8 cellular contexts compared by ENCODE assay signal in the genomic region with DNA sequence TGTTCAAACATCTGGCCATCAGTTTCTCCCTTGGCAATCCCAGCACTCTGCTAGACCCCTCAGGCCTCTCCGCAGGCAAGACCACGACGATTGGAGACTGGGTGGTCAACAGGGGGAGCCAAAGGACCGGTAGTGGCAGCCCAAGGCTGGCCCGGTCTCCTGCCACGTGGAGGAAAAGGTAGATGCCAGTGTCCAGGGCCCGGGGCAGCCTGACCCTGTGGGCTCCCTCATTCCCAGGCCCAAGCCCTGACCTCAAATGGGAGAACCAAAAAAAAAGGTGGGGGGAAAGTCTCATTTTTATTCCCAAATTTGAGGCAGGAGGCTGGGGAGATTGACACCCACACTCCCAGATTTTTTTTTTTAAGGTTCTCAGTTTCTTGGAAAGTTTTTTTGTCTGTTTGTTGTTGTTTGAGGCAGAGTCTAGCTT. TPM values are rescaled to one million over a fixed set of nuclear protein-coding genes. Genes with fewer than 3 reads are reported as not detected.
DNase-seq lines count a peak whose midpoint lies in the region; ATAC-seq, FAIRE-seq and TF ChIP-seq lines count a peak whose summit lies in the region.

No MANE protein-coding gene starts in this region.

- H3K36me3 ChIP-seq in DND-41 (ENCODE audit: insufficient read depth, low read length) (no peaks in the 10 kb centered on the region), Karpas-422 (ENCODE audit: insufficient read depth, low read length) (no peaks in the 10 kb centered on the region), neuronal stem cell (replicated peaks in 1 of 2; ENCODE audit: control insufficient read depth in 2 of 2, insufficient read depth in 2 of 2, low read length in 2 of 2) (no peaks in the 10 kb centered on the region)

- peak; percentile 78 for DNase-seq in DND-41
- peak; percentile 86 for DNase-seq in Karpas-422
- DNase-seq in RCC 7860 (ENCODE audit: low spot score) = peak; percentile 77
- peak; percentile 85 to 87 for DNase-seq in activated T-cell treated with anti-CD3 and anti-CD28 coated beads, Interleukin-2, amount 50 U/mL, for 48 hours
- DNase-seq in fibroblast of mammary gland (ENCODE audit: low read depth) = peak; percentile 77
- DNase-seq in neuronal stem cell (ENCODE audit: low spot score) = peak; percentile 71
- peak in 42 of 49 donors; percentile 15 to 79 (median 58) for DNase-seq in substantia nigra (lab: John Stamatoyannopoulos, UW)

- H3K27me3 ChIP-seq in DND-41 (ENCODE audit: insufficient read depth, low read length, poor library complexity) = no peaks in the 10 kb centered on the region
- H3K27me3 ChIP-seq in Karpas-422 (ENCODE audit: low read length) = no peaks in the 10 kb centered on the region
- H3K27me3 ChIP-seq in neuronal stem cell (ENCODE audit: control insufficient read depth in 3 of 3, insufficient read depth in 3 of 3, low read depth in 1 of 3, low read length in 3 of 3) = peaks cover 0 to 17% (median 0%) of the 10 kb centered on the region in 3 experiments

- no peaks in the 10 kb centered on the region for H4K20me1 ChIP-seq in DND-41 (ENCODE audit: insufficient read depth, low read length)
- H4K20me1 ChIP-seq in Karpas-422 (ENCODE audit: insufficient read depth, low read depth, low read length) = no peaks in the 10 kb centered on the region

- ATAC-seq in DND-41 (ENCODE audit: insufficient read depth, low read depth) (peak; percentile 93), GM18858 (IDR thresholded peaks at IDR 0.05; ENCODE audit: unreplicated experiment) (no peak)

- H3K4me1 ChIP-seq in DND-41 (ENCODE audit: insufficient read depth, low read length) (peaks cover 5% of the 10 kb centered on the region; the same call in 1 of the 2 replicates), Karpas-422 (ENCODE audit: low read length) (no peaks in the 10 kb centered on the region), neuronal stem cell (ENCODE audit: control insufficient read depth in 2 of 2, insufficient read depth in 1 of 2, low read depth in 1 of 2, low read length in 2 of 2) (peaks cover 0 to 3% of the 10 kb centered on the region in 2 donors)

- H3K4ac ChIP-seq in neuronal stem cell (ENCODE audit: low read length) = no peak overlapping the region

- no peak overlapping the region for H2BK12ac ChIP-seq in neuronal stem cell (ENCODE audit: low read length)

- H2BK120ac ChIP-seq in neuronal stem cell (ENCODE audit: low read depth, low read length) = no peak overlapping the region

- peak overlapping the region; percentile 49 for H3K23ac ChIP-seq in neuronal stem cell (ENCODE audit: low read depth, low read length, poor library complexity)

- H3K79me2 ChIP-seq in DND-41 (ENCODE audit: insufficient read depth, low read length) (no peaks in the 10 kb centered on the region), Karpas-422 (ENCODE audit: low read length) (no peaks in the 10 kb centered on the region)

- H2AFZ ChIP-seq in DND-41 (ENCODE audit: low read depth, low read length) = peak overlapping the region; percentile 57
- no peak overlapping the region for H2AFZ ChIP-seq in Karpas-422 (ENCODE audit: low read length)
- H2AFZ ChIP-seq in neuronal stem cell (ENCODE audit: low read length) = peak overlapping the region; percentile 61

- H4K8ac ChIP-seq in neuronal stem cell (ENCODE audit: low read depth, low read length) = no peak overlapping the region

- H3K79me1 ChIP-seq in neuronal stem cell (ENCODE audit: low read depth, low read length) = no peaks in the 10 kb centered on the region

- H2BK15ac ChIP-seq in neuronal stem cell (ENCODE audit: low read length) = no peak overlapping the region

- H3K14ac ChIP-seq in neuronal stem cell (ENCODE audit: low read length) = no peak overlapping the region

- no peak overlapping the region for H2AK5ac ChIP-seq in neuronal stem cell (ENCODE audit: low read depth, low read length)

- no peak overlapping the region for H3K18ac ChIP-seq in neuronal stem cell (ENCODE audit: low read length)

- H4K91ac ChIP-seq in neuronal stem cell (ENCODE audit: low read depth, low read length, poor library complexity) = no peak overlapping the region

- H3K9me3 ChIP-seq in DND-41 (ENCODE audit: insufficient read depth, low read length, severe bottlenecking) (no peaks in the 10 kb centered on the region), Karpas-422 (ENCODE audit: low read length) (no peaks in the 10 kb centered on the region), neuronal stem cell (replicated peaks in 1 of 2; ENCODE audit: control insufficient read depth in 2 of 2, insufficient read depth in 1 of 2, low read depth in 1 of 2, low read length in 2 of 2) (no peaks in the 10 kb centered on the region)

- H3K4me2 ChIP-seq in DND-41 (ENCODE audit: insufficient read depth, low read length) = no peak overlapping the region
- H3K4me2 ChIP-seq in Karpas-422 (ENCODE audit: low read depth, low read length, poor library complexity, severe bottlenecking) = no peak overlapping the region
- no peak overlapping the region for H3K4me2 ChIP-seq in neuronal stem cell (ENCODE audit: insufficient read depth, low read length, poor library complexity, severe bottlenecking)

- FAIRE-seq in RCC 7860 (lab: Jason Lieb, UNC) = peak; percentile 4

- peak; percentile 97 for TF ChIP-seq CTCF in DND-41 (IDR thresholded peaks at IDR 0.05; ENCODE audit: borderline replicate concordance, extremely low read depth, low read length, poor library complexity, severe bottlenecking)
- peak; percentile 96 for TF ChIP-seq CTCF in fibroblast of mammary gland (conservative IDR thresholded peaks at IDR 0.05; ENCODE audit: control insufficient read depth, insufficient read depth, low read depth, low read length)

- no peak overlapping the region for H3K9ac ChIP-seq in DND-41 (ENCODE audit: low read depth, low read length)
- H3K9ac ChIP-seq in Karpas-422 (ENCODE audit: low read length) = no peak overlapping the region
- H3K9ac ChIP-seq in neuronal stem cell (ENCODE audit: low read depth, low read length, poor library complexity) = no peak overlapping the region

- H3K9me2 ChIP-seq in Karpas-422 (replicated peaks; ENCODE audit: insufficient read depth, low read length) = no peaks in the 10 kb centered on the region

- H3K4me3 ChIP-seq in DND-41 (ENCODE audit: low read depth in 1 of 2, low read length in 2 of 2) (no peak overlapping the region), Karpas-422 (ENCODE audit: low read length) (no peak overlapping the region), fibroblast of mammary gland (ENCODE audit: control insufficient read depth, low read depth, low read length) (no peak overlapping the region), neuronal stem cell (ENCODE audit: low read length in 2 of 2) (no peak overlapping the region)

- no CpG with 5 or more reads among the region's 7 CpGs for WGBS in neuronal stem cell (ENCODE audit: extremely low coverage in 2 of 2, insufficient read length in 2 of 2, insufficient replicate concordance in 1 of 2), 2 donors

- H3K27ac ChIP-seq in DND-41 (ENCODE audit: low read length) (no peak overlapping the region), Karpas-422 (ENCODE audit: low read length) (no peak overlapping the region), neuronal stem cell (replicated peaks; ENCODE audit: low read length) (no peak overlapping the region), substantia nigra (ENCODE audit: low read depth, low read length, poor library complexity, severe bottlenecking) (no peak overlapping the region)

- no peak overlapping the region for H2BK5ac ChIP-seq in neuronal stem cell (ENCODE audit: low read length)

RNA-seq across cellular contexts. Expression of gene S100A6, which starts 24.8 kb away (rescaled TPM):
- total RNA-seq in Karpas-422 (2014; rRNA removed; shearing (Covaris generic); ENCODE audit: low replicate concordance) = 26.8 and 43.3 TPM in 2 replicates
- 17.2 TPM for polyA plus RNA-seq in neuronal stem cell (2013, experiment 1 of 2)
- polyA plus RNA-seq in neuronal stem cell (2013, experiment 2 of 2) = 17.4 TPM

RNA-seq across cellular contexts. Expression of gene S100A5, which starts 29.7 kb away (rescaled TPM):
- total RNA-seq in Karpas-422 (2014; rRNA removed; shearing (Covaris generic); ENCODE audit: low replicate concordance) = not detected in 2 replicates
- polyA plus RNA-seq in neuronal stem cell (2013, experiment 1 of 2) = not detected
- polyA plus RNA-seq in neuronal stem cell (2013, experiment 2 of 2) = not detected

RNA-seq across cellular contexts. Expression of gene S100A4, which starts 34.6 kb away (rescaled TPM):
- total RNA-seq in Karpas-422 (2014; rRNA removed; shearing (Covaris generic); ENCODE audit: low replicate concordance) = 1.2 TPM in 1 of 2 replicates, not detected in the other
- polyA plus RNA-seq in neuronal stem cell (2013, experiment 1 of 2) = 51.2 TPM
- polyA plus RNA-seq in neuronal stem cell (2013, experiment 2 of 2) = 52.2 TPM

RNA-seq across cellular contexts. Expression of gene S100A3, which starts 38.1 kb away (rescaled TPM):
- not detected in 2 replicates for total RNA-seq in Karpas-422 (2014; rRNA removed; shearing (Covaris generic); ENCODE audit: low replicate concordance)
- polyA plus RNA-seq in neuronal stem cell (2013, experiment 1 of 2) = 0.07 TPM
- polyA plus RNA-seq in neuronal stem cell (2013, experiment 2 of 2) = 0.15 TPM

RNA-seq across cellular contexts. Expression of gene S100A7, which starts 50.5 kb away (rescaled TPM):
- total RNA-seq in Karpas-422 (2014; rRNA removed; shearing (Covaris generic); ENCODE audit: low replicate concordance) = not detected in 2 replicates
- not detected for polyA plus RNA-seq in neuronal stem cell (2013, experiment 1 of 2)
- not detected for polyA plus RNA-seq in neuronal stem cell (2013, experiment 2 of 2)
